14 cellular contexts compared by ENCODE assay signal in the genomic region with DNA sequence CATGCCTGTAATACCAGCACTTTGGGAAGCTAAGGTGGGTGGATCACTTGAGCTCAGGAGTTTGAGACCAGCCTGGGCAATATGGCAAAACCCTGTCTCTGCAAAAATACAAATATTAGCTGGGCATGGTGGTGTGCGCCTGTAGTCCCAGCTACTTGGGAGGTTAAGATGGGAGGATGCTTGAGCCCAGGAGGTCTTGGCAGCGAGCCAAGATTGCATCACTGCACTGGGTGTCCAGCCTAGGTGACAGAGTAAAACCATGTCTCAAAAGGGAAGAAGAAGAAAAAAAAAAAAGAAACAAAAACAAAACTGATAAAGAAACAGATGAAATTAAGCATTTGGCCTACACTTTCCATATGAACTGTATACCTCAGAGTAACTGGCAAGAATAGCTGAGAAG.
"Had no signal": no experiment of that assay in that cellular context is flagged by ENCODE, and none has a peak within 500 bp of the region (broad histone marks: within the 10 kb centered on the region; RNA-seq: fewer than 3 reads in every experiment).

No MANE protein-coding gene starts in this region.

- H3K27me3 ChIP-seq: colonic mucosa, gastrocnemius medialis, pancreas, thyroid gland, uterus had no signal

- FAIRE-seq: kidney, pancreas, TTC549 had no signal

- H3K9me3 Mint-ChIP-seq: activated B cell treated with CpG ODN at 0.5 μM for 24 hours; activated CD4-positive, alpha-beta T cell treated with anti-CD3 and anti-CD28 coated beads, Interleukin-2, amount 10 ng/mL, durations not matched to agents 24 days and 14 days; activated naive CD4-positive, alpha-beta T cell treated with anti-CD3 and anti-CD28 coated beads for 36 hours; activated T-helper 17 cell treated with anti-CD3 and anti-CD28 coated beads, Interleukin-2, amount 50 U/mL, for 72 hours; neural crest cell had no signal

- H3K4me3 Mint-ChIP-seq: activated B cell treated with CpG ODN at 0.5 μM for 24 hours; activated CD4-positive, alpha-beta T cell treated with anti-CD3 and anti-CD28 coated beads, Interleukin-2, amount 10 ng/mL, durations not matched to agents 24 days and 14 days; activated naive CD4-positive, alpha-beta T cell treated with anti-CD3 and anti-CD28 coated beads for 36 hours; activated T-helper 17 cell treated with anti-CD3 and anti-CD28 coated beads, Interleukin-2, amount 50 U/mL, for 72 hours; neural crest cell had no signal

- H3K27ac ChIP-seq: colonic mucosa, gastrocnemius medialis, pancreas, thyroid gland, uterus had no signal

- H3K36me3 ChIP-seq: colonic mucosa, gastrocnemius medialis, pancreas, thyroid gland, uterus had no signal

- H3K27me3 Mint-ChIP-seq: activated B cell treated with CpG ODN at 0.5 μM for 24 hours; activated CD4-positive, alpha-beta T cell treated with anti-CD3 and anti-CD28 coated beads, Interleukin-2, amount 10 ng/mL, durations not matched to agents 24 days and 14 days; activated T-helper 17 cell treated with anti-CD3 and anti-CD28 coated beads, Interleukin-2, amount 50 U/mL, for 72 hours had no signal

- DNase-seq: activated B cell treated with CpG ODN at 0.5 μM for 24 hours; activated CD4-positive, alpha-beta T cell treated with anti-CD3 and anti-CD28 coated beads, Interleukin-2, amount 10 ng/mL, durations not matched to agents 24 days and 14 days; activated CD8-positive, alpha-beta memory T cell treated with anti-CD3 and anti-CD28 coated beads for 24 hours; activated naive CD4-positive, alpha-beta T cell treated with anti-CD3 and anti-CD28 coated beads for 36 hours; colonic mucosa; gastrocnemius medialis; kidney; retina; uterus had no signal

- H3K9me3 ChIP-seq: colonic mucosa, gastrocnemius medialis, pancreas, thyroid gland, uterus had no signal

- H3K4me1 ChIP-seq: colonic mucosa had no signal

- ATAC-seq: activated T-helper 17 cell treated with anti-CD3 and anti-CD28 coated beads, Interleukin-2, amount 50 U/mL, for 72 hours; gastrocnemius medialis; pancreas had no signal

- H3K4me1 Mint-ChIP-seq: activated B cell treated with CpG ODN at 0.5 μM for 24 hours; activated CD4-positive, alpha-beta T cell treated with anti-CD3 and anti-CD28 coated beads, Interleukin-2, amount 10 ng/mL, durations not matched to agents 24 days and 14 days; activated T-helper 17 cell treated with anti-CD3 and anti-CD28 coated beads, Interleukin-2, amount 50 U/mL, for 72 hours had no signal

- H3K27ac Mint-ChIP-seq: activated B cell treated with CpG ODN at 0.5 μM for 24 hours; activated CD4-positive, alpha-beta T cell treated with anti-CD3 and anti-CD28 coated beads, Interleukin-2, amount 10 ng/mL, durations not matched to agents 24 days and 14 days; activated naive CD4-positive, alpha-beta T cell treated with anti-CD3 and anti-CD28 coated beads for 36 hours; activated T-helper 17 cell treated with anti-CD3 and anti-CD28 coated beads, Interleukin-2, amount 50 U/mL, for 72 hours had no signal

- H3K4me3 ChIP-seq: colonic mucosa, gastrocnemius medialis, pancreas, thyroid gland, uterus had no signal
